Comparison of ENCODE assay signal across 26 cellular contexts in genomic region chr14:27917896-27918295, GRCh38.
"Had no signal": no experiment of that assay in that cellular context is flagged by ENCODE, and none has a peak within 500 bp of the region (broad histone marks: within the 10 kb centered on the region; RNA-seq: fewer than 3 reads in every experiment).

No MANE protein-coding gene starts in this region.

- H3K4me3 Mint-ChIP-seq: effector memory CD8-positive, alpha-beta T cell; memory B cell; mesothelial cell of epicardium; naive B cell; nephron; neural progenitor cell; stimulated activated memory B cell treated with anti-CD40 and anti-IgM and Interleukin-4, amounts not matched to agents 10 μg/mL and 1 μg/mL and 100 μg/mL, for 72 hours had no signal

- H3K36me3 ChIP-seq: neural progenitor cell, prostate gland, sigmoid colon, thoracic aorta, tibial nerve, upper lobe of left lung had no signal

- H3K4me1 Mint-ChIP-seq: memory B cell; mesothelial cell of epicardium; naive B cell; nephron; stimulated activated memory B cell treated with anti-CD40 and anti-IgM and Interleukin-4, amounts not matched to agents 10 μg/mL and 1 μg/mL and 100 μg/mL, for 72 hours had no signal

- H3K4me3 ChIP-seq: coronary artery, lung, mucosa of descending colon, neural progenitor cell, prostate gland, sigmoid colon, thoracic aorta, tibial nerve, upper lobe of left lung had no signal

- H3K27me3 ChIP-seq: neural progenitor cell, sigmoid colon, tibial nerve, upper lobe of left lung had no signal

- FAIRE-seq: frontal cortex, keratinocyte, urothelium cell line had no signal

- ATAC-seq: effector memory CD8-positive, alpha-beta T cell; left lobe of liver; mucosa of descending colon; right cardiac atrium; stimulated activated memory B cell treated with anti-CD40 and anti-IgM and Interleukin-4, amounts not matched to agents 10 μg/mL and 1 μg/mL and 100 μg/mL, for 72 hours; stimulated activated naive CD8-positive, alpha-beta T cell treated with anti-CD3 and anti-CD28 coated beads, Interleukin-15, Interleukin-2, amounts not matched to agents 100 U/mL and 50 U/mL, for 24 hours had no signal

- H3K27ac Mint-ChIP-seq: effector memory CD8-positive, alpha-beta T cell; memory B cell; mesothelial cell of epicardium; naive B cell; nephron; neural progenitor cell; stimulated activated memory B cell treated with anti-CD40 and anti-IgM and Interleukin-4, amounts not matched to agents 10 μg/mL and 1 μg/mL and 100 μg/mL, for 72 hours had no signal

- H3K9me3 ChIP-seq: prostate gland, sigmoid colon, thoracic aorta, upper lobe of left lung had no signal

- H3K36me3 Mint-ChIP-seq: memory B cell; mesothelial cell of epicardium; naive B cell; neural progenitor cell; stimulated activated memory B cell treated with anti-CD40 and anti-IgM and Interleukin-4, amounts not matched to agents 10 μg/mL and 1 μg/mL and 100 μg/mL, for 72 hours had no signal

- H3K4me1 ChIP-seq: neural progenitor cell, prostate gland, sigmoid colon, tibial nerve, upper lobe of left lung had no signal

- DNase-seq: dermis blood vessel endothelial cell; effector memory CD8-positive, alpha-beta T cell; hypothalamus; mucosa of descending colon; naive B cell; nucleus accumbens; sigmoid colon; stimulated activated CD4-positive, alpha-beta T cell treated with anti-CD3 and anti-CD28 coated beads, Interleukin-4, amount 100 ng/mL, for 4 hours; stimulated activated naive CD8-positive, alpha-beta T cell treated with anti-CD3 and anti-CD28 coated beads, Interleukin-15, Interleukin-2, amounts not matched to agents 100 U/mL and 50 U/mL, for 24 hours; substantia nigra; upper lobe of left lung had no signal

- H3K27me3 Mint-ChIP-seq: effector memory CD8-positive, alpha-beta T cell; memory B cell; naive B cell; stimulated activated memory B cell treated with anti-CD40 and anti-IgM and Interleukin-4, amounts not matched to agents 10 μg/mL and 1 μg/mL and 100 μg/mL, for 72 hours had no signal

- H3K9ac ChIP-seq: neural progenitor cell had no signal

- H2AFZ ChIP-seq: neural progenitor cell had no signal

- H3K9me3 Mint-ChIP-seq: nephron had no signal

- H3K4me2 ChIP-seq: neural progenitor cell had no signal

- H3K27ac ChIP-seq: coronary artery, neural progenitor cell, prostate gland, sigmoid colon, thoracic aorta, tibial nerve, upper lobe of left lung had no signal
